8 cellular contexts compared by ENCODE assay signal in the genomic region with DNA sequence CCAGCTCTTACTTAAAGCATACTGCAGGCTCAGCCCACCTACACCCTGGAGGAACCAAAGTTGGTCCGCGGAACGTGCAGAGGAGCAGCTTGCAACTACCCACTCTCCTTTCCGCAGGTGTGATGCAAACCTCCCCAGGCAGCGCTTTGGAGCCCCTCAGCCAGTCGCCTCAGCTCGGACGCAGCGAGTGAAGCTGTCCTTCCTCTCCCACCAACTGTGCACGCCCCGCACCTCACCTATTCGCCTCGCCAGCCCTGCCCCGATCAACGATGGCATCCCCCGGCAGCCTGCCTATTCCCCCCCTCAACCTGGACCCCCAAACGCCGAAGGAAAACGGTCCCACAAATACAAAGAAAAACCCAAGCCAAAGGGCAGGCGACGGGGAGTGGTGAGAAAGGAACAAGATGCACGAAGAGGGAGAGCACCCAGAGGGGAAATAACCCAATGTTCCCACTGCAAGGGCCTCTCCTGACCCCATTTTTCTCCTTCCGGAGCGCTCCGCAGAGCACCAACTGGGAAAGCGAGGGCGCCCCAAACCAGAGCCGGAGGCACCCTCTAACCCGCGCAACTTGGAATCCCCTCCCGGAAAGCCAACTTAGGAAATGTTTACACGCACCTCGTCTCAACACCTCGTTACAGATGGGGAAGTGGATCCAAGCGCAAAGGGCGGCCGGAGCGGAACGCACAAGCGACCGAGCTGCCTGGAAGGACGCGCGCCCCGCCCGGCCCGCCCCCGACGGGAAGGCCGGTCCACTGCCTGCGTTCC. TPM values are rescaled to one million over a fixed set of nuclear protein-coding genes. Genes with fewer than 3 reads are reported as not detected.
DNase-seq lines count a peak whose midpoint lies in the region; ATAC-seq and TF ChIP-seq lines count a peak whose summit lies in the region.

No MANE protein-coding gene starts in this region.

- DNase-seq in NOMO-1 treated with DMSO at 0.1 percent for 48 hours (lab: John Stamatoyannopoulos, UW; ENCODE audit: unreplicated experiment): peak; percentile 47
- peak; percentile 25 for DNase-seq in activated T-helper 1 cell treated with Interleukin-2 at 50 U/mL for 16 hours (ENCODE audit: low read depth)
- DNase-seq in fibroblast of lung (ENCODE audit: low read depth in 2 of 2): peak; percentile 42 to 48
- DNase-seq in naive B cell: peak; percentile 73

- H3K4me3 ChIP-seq in fibroblast of lung (replicated peaks in 1 of 4; ENCODE audit: control extremely low read depth in 1 of 4, insufficient read depth in 1 of 4, low read depth in 3 of 4, low read length in 4 of 4): peak overlapping the region; percentile 73 to 94 (median 85)
- peak overlapping the region; percentile 88 for H3K4me3 ChIP-seq in thymus (ENCODE audit: low read length)

- ATAC-seq in GM18511 (IDR thresholded peaks at IDR 0.05; ENCODE audit: unreplicated experiment) (peak; percentile 58), HG03025 (IDR thresholded peaks at IDR 0.05; ENCODE audit: low FRiP score, unreplicated experiment) (peak; percentile 47), naive B cell (ENCODE audit: low read depth in 2 of 2) (peak; percentile 79)

- no peak for TF ChIP-seq CTCF in 22Rv1 (IDR thresholded peaks at IDR 0.05)
- TF ChIP-seq CTCF in fibroblast of lung (conservative IDR thresholded peaks at IDR 0.05 in 1 of 2, IDR thresholded peaks at IDR 0.05 in 1 of 2; ENCODE audit: low read depth in 1 of 2, low read length in 2 of 2): no peak

- peak overlapping the region; percentile 89 for H2AFZ ChIP-seq in fibroblast of lung (ENCODE audit: low read length)

- H3K36me3 Mint-ChIP-seq in naive B cell: peaks cover 5 to 17% of the 10 kb centered on the region in 2 donors

- peaks cover 0 to 2% (median 0%) of the 10 kb centered on the region in 7 donors for H3K9me3 Mint-ChIP-seq in naive B cell

- H3K4me2 ChIP-seq in fibroblast of lung (ENCODE audit: extremely low read depth, insufficient read depth, low read length): peak overlapping the region; percentile 98

- H4K20me1 ChIP-seq in fibroblast of lung (ENCODE audit: control insufficient read depth, extremely low read depth, insufficient read depth, low read length): no peaks in the 10 kb centered on the region

- H3K4me1 ChIP-seq in fibroblast of lung (ENCODE audit: control insufficient read depth, extremely low read depth, insufficient read depth, low read length) (peaks cover 2% of the 10 kb centered on the region), thymus (ENCODE audit: control insufficient read depth, insufficient read depth, low read length) (peaks cover 10% of the 10 kb centered on the region)

- H3K27ac ChIP-seq in 22Rv1: peak overlapping the region; percentile 97
- peak overlapping the region; percentile 94 for H3K27ac ChIP-seq in fibroblast of lung (ENCODE audit: insufficient read depth, low read length)
- H3K27ac ChIP-seq in thymus (ENCODE audit: low read depth): peak overlapping the region; percentile 81

- peaks cover 42% of the 10 kb centered on the region for H3K79me2 ChIP-seq in fibroblast of lung (ENCODE audit: control insufficient read depth, insufficient read depth, low read length)

- H3K4me3 Mint-ChIP-seq in naive B cell: peak overlapping the region; percentile 93 to 100 (median 99)

- under 1% methylated on average over 51 of the region's 51 CpGs for WGBS in thymus

- H3K9me3 ChIP-seq in fibroblast of lung (ENCODE audit: control insufficient read depth, insufficient read depth, low read depth, low read length) (no peaks in the 10 kb centered on the region), thymus (ENCODE audit: control insufficient read depth) (no peaks in the 10 kb centered on the region)

- H3K27ac Mint-ChIP-seq in naive B cell: peak overlapping the region; percentile 94 to 97 (median 96)

- H3K27me3 Mint-ChIP-seq in naive B cell: no peaks in the 10 kb centered on the region

- H3K36me3 ChIP-seq in fibroblast of lung (ENCODE audit: control insufficient read depth, insufficient read depth, low read length) (peaks cover 5% of the 10 kb centered on the region), thymus (ENCODE audit: control insufficient read depth, insufficient read depth) (peaks cover 14% of the 10 kb centered on the region)

- H3K27me3 ChIP-seq in fibroblast of lung (ENCODE audit: control insufficient read depth, insufficient read depth, low read length): no peaks in the 10 kb centered on the region
- no peaks in the 10 kb centered on the region for H3K27me3 ChIP-seq in thymus (ENCODE audit: control insufficient read depth, insufficient read depth)

- peaks cover 34 to 56% (median 43%) of the 10 kb centered on the region in 3 donors for H3K4me1 Mint-ChIP-seq in naive B cell

- peak overlapping the region; percentile 95 for H3K9ac ChIP-seq in fibroblast of lung (ENCODE audit: insufficient read depth, low read length)

RNA-seq across cellular contexts. Expression of gene GLB1, which starts 0.7 kb away (rescaled TPM):
- total RNA-seq in fibroblast of lung: 63.2 and 88.5 TPM in 2 replicates
- polyA plus RNA-seq in fibroblast of lung: 80.8 and 85.1 TPM in 2 replicates
- 54.3 and 56.2 TPM in 2 replicates for polyA plus RNA-seq in fibroblast of lung (2012)
- polyA minus RNA-seq in fibroblast of lung (ENCODE audit: low replicate concordance): 48.1 and 63.2 TPM in 2 replicates
- 10 to 100 TPM; 32.6 to 42.8 (median 39.9) TPM for polyA plus RNA-seq in naive B cell (ENCODE audit: low read depth in 6 of 6)
- 13.6 TPM for polyA plus RNA-seq in thymus

RNA-seq across cellular contexts. Expression of gene TMPPE, which starts 0.7 kb away (rescaled TPM):
- total RNA-seq in fibroblast of lung: 3.1 and 3.3 TPM in 2 replicates
- 2.9 and 3.2 TPM in 2 replicates for polyA plus RNA-seq in fibroblast of lung
- 1.1 and 1.3 TPM in 2 replicates for polyA plus RNA-seq in fibroblast of lung (2012)
- polyA minus RNA-seq in fibroblast of lung (ENCODE audit: low replicate concordance): 11.5 and 17.3 TPM in 2 replicates
- polyA plus RNA-seq in naive B cell (ENCODE audit: low read depth in 6 of 6): 1 to 10 TPM in 4 of 6 donors, under 1 TPM in 1, not detected in 1; 0.50 to 2.0 (median 1.5) TPM
- 0.25 TPM for polyA plus RNA-seq in thymus

RNA-seq across cellular contexts. Expression of gene CRTAP, which starts 17.5 kb away (rescaled TPM):
- total RNA-seq in fibroblast of lung: 176 and 318 TPM in 2 replicates
- polyA plus RNA-seq in fibroblast of lung (330 and 332 TPM in 2 replicates), naive B cell (ENCODE audit: low read depth in 6 of 6) (10 to 100 TPM; 66.0 to 87.6 (median 75.1) TPM), thymus (38.6 TPM)
- polyA plus RNA-seq in fibroblast of lung (2012): 252 and 255 TPM in 2 replicates
- 81.0 and 97.8 TPM in 2 replicates for polyA minus RNA-seq in fibroblast of lung (ENCODE audit: low replicate concordance)

Comparison
In these comparisons a context has a peak if more than half of its experiments do, and no peak if none do; other contexts are left out.
1. Peak in every context shown above with its lines: DNase-seq, ATAC-seq, H3K4me3 ChIP-seq and H3K27ac ChIP-seq.